16 cellular contexts compared by ENCODE assay signal in the genomic region with DNA sequence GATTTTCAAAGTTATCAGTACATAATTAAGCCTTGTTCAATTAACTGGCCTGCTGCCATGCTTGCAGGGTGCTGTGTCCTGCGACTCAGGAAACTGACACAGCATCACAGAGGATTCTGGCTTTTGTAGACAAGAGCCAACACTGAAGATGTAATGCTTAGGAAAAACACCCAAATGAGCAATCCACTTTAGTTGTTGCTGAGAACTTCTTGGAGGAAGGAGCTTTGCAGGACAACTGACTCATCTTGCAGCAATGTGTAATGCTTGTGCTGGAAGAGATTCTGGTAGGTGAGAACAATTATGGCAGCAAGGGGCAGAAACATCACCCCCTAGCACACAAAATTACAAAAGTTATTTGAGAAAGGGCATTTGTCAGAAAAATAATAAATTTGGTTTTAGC.
A peak's percentile ranks its signal among the peaks of the same experiment; 100 is the strongest.
DNase-seq lines count a peak whose midpoint lies in the region; ATAC-seq and TF ChIP-seq lines count a peak whose summit lies in the region.
"Had no signal": no experiment of that assay in that cellular context is flagged by ENCODE, and none has a peak within 500 bp of the region (broad histone marks: within the 10 kb centered on the region; RNA-seq: fewer than 3 reads in every experiment).

No MANE protein-coding gene starts in this region.

- H3K9me3 ChIP-seq in HUES48 (ENCODE audit: control insufficient read depth, insufficient read depth, low read length), result no peaks in the 10 kb centered on the region
- H3K9me3 ChIP-seq: BLaER1 treated with 17β-estradiol and CSF1 and Interleukin-3, amounts not matched to agents 10 nM and 100 nM; right lobe of liver had no signal

- no peak for TF ChIP-seq CTCF in choroid plexus epithelial cell (conservative IDR thresholded peaks at IDR 0.05; ENCODE audit: low read depth, low read length)

- H3K9ac ChIP-seq in HUES48 (ENCODE audit: low read depth, low read length), result no peak overlapping the region
- H3K9ac ChIP-seq: BLaER1 treated with 17β-estradiol and CSF1 and Interleukin-3, amounts not matched to agents 10 nM and 100 nM; KMS-11 had no signal

- H3K36me3 ChIP-seq in HUES48 (ENCODE audit: control insufficient read depth, insufficient read depth, low read length), result no peaks in the 10 kb centered on the region
- H3K36me3 ChIP-seq: BLaER1 treated with 17β-estradiol and CSF1 and Interleukin-3, amounts not matched to agents 10 nM and 100 nM; right lobe of liver had no signal

- no peaks in the 10 kb centered on the region for H3K27me3 ChIP-seq in HUES48 (ENCODE audit: control insufficient read depth, insufficient read depth, low read length)
- H3K27me3 ChIP-seq: BLaER1 treated with 17β-estradiol and CSF1 and Interleukin-3, amounts not matched to agents 10 nM and 100 nM; right lobe of liver had no signal

- ATAC-seq in HG02763 (IDR thresholded peaks at IDR 0.05; ENCODE audit: unreplicated experiment), result no peak
- ATAC-seq: activated CD4-positive, CD25-positive, alpha-beta regulatory T cell treated with anti-CD3 and anti-CD28 coated beads, Interleukin-2, amount 50 U/mL, for 24 hours; right lobe of liver had no signal

- H3K4me3 ChIP-seq in HUES48 (ENCODE audit: low read depth, low read length) (no peak overlapping the region), choroid plexus epithelial cell (ENCODE audit: low read depth, low read length) (no peak overlapping the region)
- H3K4me3 ChIP-seq: BLaER1 treated with 17β-estradiol and CSF1 and Interleukin-3, amounts not matched to agents 10 nM and 100 nM; right lobe of liver had no signal

- H3K27ac ChIP-seq in HUES48 (ENCODE audit: low read depth, low read length), result peak overlapping the region; percentile 26
- H3K27ac ChIP-seq: BLaER1 treated with 17β-estradiol and CSF1 and Interleukin-3, amounts not matched to agents 10 nM and 100 nM; KMS-11; right lobe of liver had no signal

- no peaks in the 10 kb centered on the region for H3K4me1 ChIP-seq in HUES48 (ENCODE audit: control insufficient read depth, insufficient read depth, low read length)
- H3K4me1 ChIP-seq: BLaER1 treated with 17β-estradiol and CSF1 and Interleukin-3, amounts not matched to agents 10 nM and 100 nM; right lobe of liver had no signal

- DNase-seq in AG20443 (ENCODE audit: low spot score) (peak; percentile 50), choroid plexus epithelial cell (ENCODE audit: low read depth) (peak; percentile 19), islet precursor cell (peak; percentile 76), T1000 (lab: John Stamatoyannopoulos, UW) (no peak), DMS 273 treated with DMSO at 0.1 percent for 48 hours (lab: John Stamatoyannopoulos, UW) (no peak), SIG-M5 (lab: John Stamatoyannopoulos, UW) (no peak)
- DNase-seq: activated T-cell treated with anti-CD3 and anti-CD28 coated beads, Interleukin-2, amount 50 U/mL, for 1 hour; aorta; erythroblast; NCI-H2081; right lobe of liver had no signal

Comparison
In these comparisons a context has a peak if more than half of its experiments do, and no peak if none do; other contexts are left out.
1. DNase-seq: peak in AG20443 (single experiment), choroid plexus epithelial cell (single experiment) and islet precursor cell (single experiment); none in T1000 (single experiment), DMS 273 treated with DMSO at 0.1 percent for 48 hours (single experiment) and SIG-M5 (single experiment).